Comparison of ENCODE assay signal across 8 cellular contexts in the genomic region with DNA sequence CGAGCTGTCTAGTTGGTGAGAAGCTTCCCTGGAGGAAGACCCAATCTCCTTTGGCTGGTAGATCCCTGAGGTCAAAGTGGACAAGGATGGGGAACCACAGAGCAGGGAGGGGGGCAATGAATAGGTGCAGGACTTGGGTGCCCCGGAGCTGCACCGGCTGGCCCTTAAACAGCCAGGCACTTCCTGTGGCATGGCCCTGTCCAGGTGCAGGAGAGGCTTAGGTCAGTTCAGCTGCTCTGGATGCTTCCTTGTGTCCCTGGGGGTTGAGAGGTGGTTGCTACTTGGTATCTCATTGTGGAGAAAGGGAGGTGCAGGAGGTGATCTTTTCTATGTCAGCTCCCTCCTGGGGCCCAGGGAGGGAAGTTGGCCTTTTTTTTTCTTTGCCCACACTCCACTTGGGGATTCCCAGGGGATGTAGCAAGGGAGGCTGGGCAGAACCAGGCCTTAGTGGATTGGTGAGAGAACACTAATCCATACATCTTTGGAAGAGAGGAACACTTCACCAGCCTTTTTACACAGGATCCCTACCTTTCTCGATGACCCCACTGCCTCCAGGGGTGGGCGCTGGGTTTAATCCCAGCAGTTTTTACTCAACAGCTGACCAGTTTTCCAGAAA. TPM values are rescaled to one million over a fixed set of nuclear protein-coding genes. Genes with fewer than 3 reads are reported as not detected.
A peak's percentile ranks its signal among the peaks of the same experiment; 100 is the strongest.
DNase-seq lines count a peak whose midpoint lies in the region; ATAC-seq, FAIRE-seq and TF ChIP-seq lines count a peak whose summit lies in the region.

No MANE protein-coding gene starts in this region.

- intact Hi-C loops in left lung (cut with DNase I), result no loop called here

- no peak overlapping the region for H2AFZ ChIP-seq in astrocyte (ENCODE audit: low read depth, low read length)

- peak overlapping the region; percentile 90 for H3K9ac ChIP-seq in astrocyte (ENCODE audit: low read length)

- H3K4me1 Mint-ChIP-seq in astrocyte (ENCODE audit: low read depth, unreplicated experiment), result peaks cover 39% of the 10 kb centered on the region
- H3K4me1 Mint-ChIP-seq in neural crest cell, result peaks cover 28% of the 10 kb centered on the region

- H3K4me3 Mint-ChIP-seq in astrocyte (ENCODE audit: unreplicated experiment) (peak overlapping the region; percentile 86), neural crest cell (peak overlapping the region; percentile 93)

- FAIRE-seq in astrocyte (lab: Jason Lieb, UNC), result no peak

- peaks cover 18% of the 10 kb centered on the region for H3K79me2 ChIP-seq in astrocyte (ENCODE audit: insufficient read depth, low read length)

- peaks cover 21% of the 10 kb centered on the region for H3K36me3 Mint-ChIP-seq in astrocyte (ENCODE audit: low read depth, unreplicated experiment)
- H3K36me3 Mint-ChIP-seq in neural crest cell (ENCODE audit: low read depth), result peaks cover 21% of the 10 kb centered on the region

- H3K27ac ChIP-seq in astrocyte (ENCODE audit: low read depth, low read length) (no peak overlapping the region), left lung (no peak overlapping the region)

- H3K9me3 Mint-ChIP-seq in astrocyte (ENCODE audit: unreplicated experiment) (no peaks in the 10 kb centered on the region), neural crest cell (no peaks in the 10 kb centered on the region)

- H3K27me3 ChIP-seq in astrocyte (ENCODE audit: insufficient read depth, low read length) (no peaks in the 10 kb centered on the region), left lung (no peaks in the 10 kb centered on the region)

- no peak for ATAC-seq in HG03159 (IDR thresholded peaks at IDR 0.05; ENCODE audit: unreplicated experiment)
- no peak for ATAC-seq in left lung

- H3K9me3 ChIP-seq in astrocyte (ENCODE audit: insufficient read depth, low read depth, low read length) (no peaks in the 10 kb centered on the region), left lung (no peaks in the 10 kb centered on the region)

- peaks cover 27% of the 10 kb centered on the region for H4K20me1 ChIP-seq in astrocyte (ENCODE audit: insufficient read depth, low read length)

- H3K27me3 Mint-ChIP-seq in astrocyte (ENCODE audit: low read depth, unreplicated experiment) (no peaks in the 10 kb centered on the region), neural crest cell (ENCODE audit: low read depth) (no peaks in the 10 kb centered on the region)

- H3K36me3 ChIP-seq in astrocyte (ENCODE audit: insufficient read depth, low read length) (peaks cover 19% of the 10 kb centered on the region), left lung (peaks cover 0 to 41% of the 10 kb centered on the region in 2 donors)

- H3K27ac Mint-ChIP-seq in astrocyte (ENCODE audit: unreplicated experiment) (peak overlapping the region; percentile 85), neural crest cell (ENCODE audit: unreplicated experiment) (peak overlapping the region; percentile 75)

- H3K4me1 ChIP-seq in astrocyte (ENCODE audit: insufficient read depth, low read length) (peaks cover 26% of the 10 kb centered on the region), left lung (peaks cover 6 to 26% of the 10 kb centered on the region in 2 donors)

- peak overlapping the region; percentile 97 for H3K4me2 ChIP-seq in astrocyte (ENCODE audit: low read length)

- TF ChIP-seq CTCF in astrocyte (IDR thresholded peaks at IDR 0.05; ENCODE audit: insufficient read depth, low read depth, low read length) (no peak), neural crest cell (conservative IDR thresholded peaks at IDR 0.05) (no peak), left lung (IDR thresholded peaks at IDR 0.05) (no peak)

- in situ Hi-C loops in KBM-7 (cut with MboI; ENCODE audit: low pct_unique_long_range_greater_than_20kb, low sequenced_read_pairs), result no loop called here

- peak overlapping the region; percentile 86 for H3K4me3 ChIP-seq in astrocyte (ENCODE audit: insufficient read depth, low read depth, low read length)
- H3K4me3 ChIP-seq in left lung, result no peak overlapping the region

- DNase-seq in NCI-H1417 (lab: John Stamatoyannopoulos, UW), result peak in 2 of 3 experiments; percentile 18 to 31
- DNase-seq in NCI-H1417 treated with DMSO at 0.1 percent for 48 hours (lab: John Stamatoyannopoulos, UW), result no peak
- DNase-seq in KBM-7, result peak; percentile 6
- no peak for DNase-seq in astrocyte (ENCODE audit: low read depth)
- DNase-seq in neural crest cell (ENCODE audit: low read depth, low spot score), result no peak
- no peak for DNase-seq in left lung
- DNase-seq in stimulated activated CD4-positive, alpha-beta T cell treated with anti-CD3 and anti-CD28 coated beads, Interleukin-2, amount 100 ng/mL, for 24 hours, result no peak

RNA-seq across cellular contexts. Expression of gene ST3GAL3, which starts 1.2 kb away (rescaled TPM):
- total RNA-seq in astrocyte, result 11.4 and 13.9 TPM in 2 replicates
- 34.8 and 37.4 TPM in 2 replicates for total RNA-seq in neural crest cell
- total RNA-seq in left lung, result 10 to 100 TPM; 18.9 to 23.2 TPM

RNA-seq across cellular contexts. Expression of gene KDM4A, which starts 56.1 kb away (rescaled TPM):
- total RNA-seq in astrocyte (93.5 and 97.5 TPM in 2 replicates), neural crest cell (69.4 and 70.4 TPM in 2 replicates), left lung (10 to 100 TPM; 40.6 to 48.8 TPM)

Comparison
In these comparisons a context has a peak if more than half of its experiments do, and no peak if none do; other contexts are left out.
1. DNase-seq: peak in NCI-H1417 (2 of 3) and KBM-7 (single experiment); none in NCI-H1417 treated with DMSO at 0.1 percent for 48 hours (single experiment), astrocyte (single experiment), neural crest cell (single experiment), left lung (0 of 2) and stimulated activated CD4-positive, alpha-beta T cell treated with anti-CD3 and anti-CD28 coated beads, Interleukin-2, amount 100 ng/mL, for 24 hours (0 of 2).